In genomic region chr1:174157157-174157806, GRCh38 we compare ENCODE assay signal across 10 cellular contexts. TPM values are rescaled to one million over a fixed set of nuclear protein-coding genes. Genes with fewer than 3 reads are reported as not detected.
DNase-seq lines count a peak whose midpoint lies in the region; ATAC-seq and TF ChIP-seq lines count a peak whose summit lies in the region.
"Had no signal": no experiment of that assay in that cellular context is flagged by ENCODE, and none has a peak within 500 bp of the region (broad histone marks: within the 10 kb centered on the region; RNA-seq: fewer than 3 reads in every experiment).

No MANE protein-coding gene starts in this region.

- intact Hi-C loops in posterior cingulate gyrus (cut with DNase I), result loop anchor here (5.0 kb wide), 1 partner anchor 135 kb away; the partner anchor contains the start of gene RC3H1
- intact Hi-C loops in stomach (cut with DNase I; ENCODE audit: low total_unique reads), result no loop called here

- H3K4me1 ChIP-seq in stomach, result peaks cover 4 to 28% (median 14%) of the 10 kb centered on the region in 4 donors

- no peak for TF ChIP-seq EP300 in stomach (IDR thresholded peaks at IDR 0.05)

- H3K27ac ChIP-seq in stomach, result no peak overlapping the region
- H3K27ac ChIP-seq: BLaER1 had no signal

- H3K9me3 ChIP-seq in stomach, result no peaks in the 10 kb centered on the region
- H3K9me3 ChIP-seq: BLaER1 had no signal

- H3K27me3 ChIP-seq in stomach, result no peaks in the 10 kb centered on the region
- H3K27me3 ChIP-seq: BLaER1 had no signal

- no peak overlapping the region for H3K4me3 Mint-ChIP-seq in activated CD4-positive, alpha-beta T cell treated with anti-CD3 and anti-CD28 coated beads, Interleukin-2, amount 10 ng/mL, durations not matched to agents 7 days and 5 days
- H3K4me3 Mint-ChIP-seq in stimulated activated naive CD8-positive, alpha-beta T cell treated with anti-CD3 and anti-CD28 coated beads, Interleukin-15, amount 100 ng/mL, for 72 hours, result peak overlapping the region; percentile 51 to 97

- peaks cover 2% of the 10 kb centered on the region for H3K36me3 Mint-ChIP-seq in activated CD4-positive, alpha-beta T cell treated with anti-CD3 and anti-CD28 coated beads, Interleukin-2, amount 10 ng/mL, durations not matched to agents 7 days and 5 days (ENCODE audit: low read depth)

- peak; percentile 63 for ATAC-seq in HG02981 (IDR thresholded peaks at IDR 0.05; ENCODE audit: unreplicated experiment)
- peak; percentile 69 for ATAC-seq in stimulated activated naive CD8-positive, alpha-beta T cell treated with anti-CD3 and anti-CD28 coated beads, Interleukin-15, amount 100 ng/mL, for 72 hours

- TF ChIP-seq POLR2A in stomach (IDR thresholded peaks at IDR 0.05), result no peak

- DNase-seq in stimulated activated CD4-positive, alpha-beta T cell treated with anti-CD3 and anti-CD28 coated beads, Interleukin-1b, Interleukin-23, amount 100 ng/mL, for 48 hours, result peak; percentile 56
- no peak for DNase-seq in stimulated activated CD4-positive, alpha-beta T cell treated with anti-CD3 and anti-CD28 coated beads, Interleukin-4, amount 100 ng/mL, for 4 hours
- peak; percentile 44 for DNase-seq in activated CD4-positive, alpha-beta T cell treated with anti-CD3 and anti-CD28 coated beads, Interleukin-2, amount 10 ng/mL, durations not matched to agents 7 days and 5 days
- DNase-seq in stimulated activated naive CD8-positive, alpha-beta T cell treated with anti-CD3 and anti-CD28 coated beads, Interleukin-15, amount 100 ng/mL, for 72 hours, result peak; percentile 59 to 73
- DNase-seq in posterior cingulate gyrus, result no peak
- DNase-seq in stomach, result no peak
- no peak for DNase-seq in NCI-H2227 (lab: John Stamatoyannopoulos, UW; ENCODE audit: unreplicated experiment)
- DNase-seq: trophoblast cell had no signal

- 78 to 80% (median 80%) methylated on average over 3 of the region's 3 CpGs for WGBS in stomach, 5 donors

- no peaks in the 10 kb centered on the region for H3K9me3 Mint-ChIP-seq in activated CD4-positive, alpha-beta T cell treated with anti-CD3 and anti-CD28 coated beads, Interleukin-2, amount 10 ng/mL, durations not matched to agents 7 days and 5 days
- no peaks in the 10 kb centered on the region for H3K9me3 Mint-ChIP-seq in stimulated activated naive CD8-positive, alpha-beta T cell treated with anti-CD3 and anti-CD28 coated beads, Interleukin-15, amount 100 ng/mL, for 72 hours

- peak overlapping the region; percentile 50 for H3K27ac Mint-ChIP-seq in activated CD4-positive, alpha-beta T cell treated with anti-CD3 and anti-CD28 coated beads, Interleukin-2, amount 10 ng/mL, durations not matched to agents 7 days and 5 days
- peak overlapping the region; percentile 35 to 77 for H3K27ac Mint-ChIP-seq in stimulated activated naive CD8-positive, alpha-beta T cell treated with anti-CD3 and anti-CD28 coated beads, Interleukin-15, amount 100 ng/mL, for 72 hours

- POLR2A ChIA-PET in activated CD4-positive, alpha-beta T cell treated with anti-CD3 and anti-CD28 coated beads, Interleukin-2, amount 10 ng/mL, durations not matched to agents 7 days and 5 days (lab: Charles Lee), result no interaction called here

- no peaks in the 10 kb centered on the region for H3K27me3 Mint-ChIP-seq in activated CD4-positive, alpha-beta T cell treated with anti-CD3 and anti-CD28 coated beads, Interleukin-2, amount 10 ng/mL, durations not matched to agents 7 days and 5 days
- no peaks in the 10 kb centered on the region for H3K27me3 Mint-ChIP-seq in stimulated activated naive CD8-positive, alpha-beta T cell treated with anti-CD3 and anti-CD28 coated beads, Interleukin-15, amount 100 ng/mL, for 72 hours

- no peak overlapping the region for H3K4me3 ChIP-seq in stomach
- H3K4me3 ChIP-seq: BLaER1 had no signal

- peaks cover 70% of the 10 kb centered on the region for H3K4me1 Mint-ChIP-seq in activated CD4-positive, alpha-beta T cell treated with anti-CD3 and anti-CD28 coated beads, Interleukin-2, amount 10 ng/mL, durations not matched to agents 7 days and 5 days
- H3K4me1 Mint-ChIP-seq in stimulated activated naive CD8-positive, alpha-beta T cell treated with anti-CD3 and anti-CD28 coated beads, Interleukin-15, amount 100 ng/mL, for 72 hours, result peaks cover 66% of the 10 kb centered on the region

- CTCF ChIA-PET in activated CD4-positive, alpha-beta T cell treated with anti-CD3 and anti-CD28 coated beads, Interleukin-2, amount 10 ng/mL, durations not matched to agents 7 days and 5 days (lab: Charles Lee), result interaction anchor here (2.2 kb wide), 1 partner anchor 10 kb away, joined by 6 read pairs; no protein-coding TSS in a partner anchor

- no peaks in the 10 kb centered on the region for H3K36me3 ChIP-seq in stomach
- H3K36me3 ChIP-seq: BLaER1 had no signal

- TF ChIP-seq CTCF in stomach (IDR thresholded peaks at IDR 0.05), result no peak

RNA-seq across cellular contexts. Expression of gene RABGAP1L, which starts 2.0 kb away (rescaled TPM):
- total RNA-seq in activated CD4-positive, alpha-beta T cell treated with anti-CD3 and anti-CD28 coated beads, Interleukin-2, amount 10 ng/mL, durations not matched to agents 7 days and 5 days, result 10 to 100 TPM; 47.4 to 53.3 TPM
- 100 to 1,000 TPM in 2 of 5 donors, 10 to 100 TPM in 3; 53.3 to 238 (median 63.0) TPM for total RNA-seq in stomach
- polyA plus RNA-seq in stomach, result 10 to 100 TPM; 14.2 to 15.9 (median 15.9) TPM

Comparison
In these comparisons a context has a peak if more than half of its experiments do, and no peak if none do; other contexts are left out.
1. DNase-seq: peak in stimulated activated CD4-positive, alpha-beta T cell treated with anti-CD3 and anti-CD28 coated beads, Interleukin-1b, Interleukin-23, amount 100 ng/mL, for 48 hours (single experiment), activated CD4-positive, alpha-beta T cell treated with anti-CD3 and anti-CD28 coated beads, Interleukin-2, amount 10 ng/mL, durations not matched to agents 7 days and 5 days (single experiment) and stimulated activated naive CD8-positive, alpha-beta T cell treated with anti-CD3 and anti-CD28 coated beads, Interleukin-15, amount 100 ng/mL, for 72 hours (2 of 2); none in stimulated activated CD4-positive, alpha-beta T cell treated with anti-CD3 and anti-CD28 coated beads, Interleukin-4, amount 100 ng/mL, for 4 hours (0 of 2), posterior cingulate gyrus (0 of 10), stomach (single experiment) and NCI-H2227 (single experiment).